ENCODE assay signal across 9 cellular contexts in genomic region chr2:38533180-38533579, GRCh38.
DNase-seq lines count a peak whose midpoint lies in the region; ATAC-seq and TF ChIP-seq lines count a peak whose summit lies in the region.
"Had no signal": no experiment of that assay in that cellular context is flagged by ENCODE, and none has a peak within 500 bp of the region (broad histone marks: within the 10 kb centered on the region; RNA-seq: fewer than 3 reads in every experiment).

No MANE protein-coding gene starts in this region.

- H2AFZ ChIP-seq in SU-DHL-6 (ENCODE audit: low read depth, low read length, severe bottlenecking): peak overlapping the region; percentile 83
- H2AFZ ChIP-seq: parathyroid adenoma had no signal

- in situ Hi-C loops in HAP-1 (cut with MboI; ENCODE audit: low sequenced_read_pairs): loop anchor here (25.0 kb wide), 1 partner anchor 204 kb away; no protein-coding TSS in a partner anchor

- no peaks in the 10 kb centered on the region for H3F3A ChIP-seq in SU-DHL-6 (ENCODE audit: insufficient read depth)

- H3K4me2 ChIP-seq in SU-DHL-6 (ENCODE audit: low read depth, low read length, poor library complexity, severe bottlenecking): peak overlapping the region; percentile 35

- ATAC-seq in GM19452 (IDR thresholded peaks at IDR 0.05; ENCODE audit: unreplicated experiment) (peak; percentile 97), HG03066 (IDR thresholded peaks at IDR 0.05; ENCODE audit: low read depth, unreplicated experiment) (peak; percentile 97)

- DNase-seq in CD1c-positive myeloid dendritic cell (ENCODE audit: extremely low spot score): peak; percentile 89
- no peak for DNase-seq in Kasumi-1 (lab: John Stamatoyannopoulos, UW)
- DNase-seq in SW480 (ENCODE audit: low spot score): no peak
- DNase-seq in stimulated activated CD4-positive, alpha-beta T cell treated with anti-CD3 and anti-CD28 coated beads, Interleukin-4, amount 100 ng/mL, for 4 hours: no peak
- DNase-seq in HAP-1 (ENCODE audit: low spot score in 2 of 2): no peak

- H3K36me3 ChIP-seq in SU-DHL-6 (ENCODE audit: low read length) (no peaks in the 10 kb centered on the region), HAP-1 (replicated peaks) (no peaks in the 10 kb centered on the region)

- no peak for TF ChIP-seq CTCF in SU-DHL-6 (IDR thresholded peaks at IDR 0.05; ENCODE audit: insufficient read depth, low read length, poor library complexity, severe bottlenecking)

- H3K9me2 ChIP-seq in SU-DHL-6 (replicated peaks; ENCODE audit: insufficient read depth, low read length): no peaks in the 10 kb centered on the region

- H3K4me1 ChIP-seq in HAP-1: peaks cover 9% of the 10 kb centered on the region
- H3K4me1 ChIP-seq: parathyroid adenoma had no signal

- no peaks in the 10 kb centered on the region for H4K20me1 ChIP-seq in SU-DHL-6 (ENCODE audit: low read depth, low read length)

- no peaks in the 10 kb centered on the region for H3K27me3 ChIP-seq in SU-DHL-6 (ENCODE audit: low read length)
- no peaks in the 10 kb centered on the region for H3K27me3 ChIP-seq in HAP-1 (ENCODE audit: low read depth)

- no peaks in the 10 kb centered on the region for H3K79me2 ChIP-seq in SU-DHL-6 (ENCODE audit: insufficient read depth, low read length)
- H3K79me2 ChIP-seq: parathyroid adenoma had no signal

- no peaks in the 10 kb centered on the region for H3K9me3 ChIP-seq in SU-DHL-6 (ENCODE audit: insufficient read depth, low read length)
- H3K9me3 ChIP-seq in HAP-1: no peaks in the 10 kb centered on the region

- H3K27ac ChIP-seq in SU-DHL-6 (ENCODE audit: low read depth, low read length): no peak overlapping the region
- H3K27ac ChIP-seq: parathyroid adenoma had no signal

- H3K9ac ChIP-seq in SU-DHL-6 (ENCODE audit: low read length): peak overlapping the region; percentile 20; the same call in 1 of the 2 replicates
- H3K9ac ChIP-seq: parathyroid adenoma had no signal

- H3K4me3 ChIP-seq in SU-DHL-6 (ENCODE audit: insufficient read depth, low read length, poor library complexity, severe bottlenecking): no peak overlapping the region
- H3K4me3 ChIP-seq in HAP-1: no peak overlapping the region
